In genomic region chr21:36966066-36966845, GRCh38 we compare ENCODE assay signal across 8 cellular contexts. TPM values are rescaled to one million over a fixed set of nuclear protein-coding genes. Genes with fewer than 3 reads are reported as not detected.
DNase-seq lines count a peak whose midpoint lies in the region; ATAC-seq, FAIRE-seq and TF ChIP-seq lines count a peak whose summit lies in the region.

Gene HLCS, minus strand, starts transcription at chr21:36966669. Its CDS starts 31 bp downstream, at chr21:36966638.

- no peaks in the 10 kb centered on the region for H3K79me2 ChIP-seq in neural progenitor cell (ENCODE audit: low read depth)

- H3K27ac ChIP-seq in HUES48 (ENCODE audit: low read depth, low read length) (peak within 1 kb of the TSS; percentile 64), Panc1 (ENCODE audit: low read length) (peak within 1 kb of the TSS; percentile 84), neural progenitor cell (no peak within 1 kb of the TSS)

- no peaks in the 10 kb centered on the region for H3K9me3 Mint-ChIP-seq in neural progenitor cell

- intact Hi-C loops in Panc1 (cut with micrococcal nuclease; ENCODE audit: unreplicated experiment), result no loop called here

- H3K36me3 Mint-ChIP-seq in neural progenitor cell, result peaks cover 10% of the 10 kb centered on the region

- TF ChIP-seq CTCF in D721Med (IDR thresholded peaks at IDR 0.05; ENCODE audit: insufficient read depth, missing control alignments) (no peak), Panc1 (IDR thresholded peaks at IDR 0.05) (no peak; the same call in 1 of the 2 replicates), fibroblast of mammary gland (conservative IDR thresholded peaks at IDR 0.05; ENCODE audit: control insufficient read depth, insufficient read depth, low read depth, low read length) (no peak), neural progenitor cell (IDR thresholded peaks at IDR 0.05) (peak; percentile 36), subcutaneous adipose tissue (IDR thresholded peaks at IDR 0.05; ENCODE audit: low read depth) (no peak)

- peak; percentile 66 for ATAC-seq in GM21367 (IDR thresholded peaks at IDR 0.05; ENCODE audit: unreplicated experiment)
- ATAC-seq in Panc1, result peak; percentile 96

- peak within 1 kb of the TSS; percentile 88 for H3K4me3 Mint-ChIP-seq in neural progenitor cell

- H2AFZ ChIP-seq in neural progenitor cell (replicated peaks), result peak within 1 kb of the TSS; percentile 98

- BruUV-seq in Panc1 (replicated peaks; lab: Mats Ljungman, UMichigan), result no TSS peak

- peak within 1 kb of the TSS; percentile 90 for H3K4me2 ChIP-seq in neural progenitor cell

- H3K4me1 Mint-ChIP-seq in neural progenitor cell, result peaks cover 15% of the 10 kb centered on the region

- no peaks in the 10 kb centered on the region for H4K20me1 ChIP-seq in neural progenitor cell (ENCODE audit: low read depth)

- peak within 1 kb of the TSS; percentile 75 for H3K9ac ChIP-seq in HUES48 (ENCODE audit: low read depth, low read length)
- no peak within 1 kb of the TSS for H3K9ac ChIP-seq in neural progenitor cell

- CTCF ChIA-PET in Panc1 (lab: Charles Lee), result interaction anchor here (0.6 to 1.1 kb wide), 2 partner anchors 18 to 208 kb away, joined by 4 to 11 read pairs; no protein-coding TSS in a partner anchor

- H3K4me1 ChIP-seq in HUES48 (ENCODE audit: control insufficient read depth, insufficient read depth, low read length), result 0 out of 2 replicates have a peak, but pooled peaks cover 3% of the 10 kb centered on the region
- peaks cover 11% of the 10 kb centered on the region for H3K4me1 ChIP-seq in Panc1 (ENCODE audit: control insufficient read depth, insufficient read depth, low read length)
- H3K4me1 ChIP-seq in neural progenitor cell, result no peaks in the 10 kb centered on the region

- H3K27me3 ChIP-seq in HUES48 (ENCODE audit: control insufficient read depth, insufficient read depth, low read length), result no peaks in the 10 kb centered on the region; the same call in 1 of the 2 replicates
- no peaks in the 10 kb centered on the region for H3K27me3 ChIP-seq in Panc1 (ENCODE audit: control insufficient read depth, insufficient read depth, low read length)
- no peaks in the 10 kb centered on the region for H3K27me3 ChIP-seq in neural progenitor cell

- DNase-seq in D721Med (ENCODE audit: insufficient read length, low spot score) (peak; percentile 39), Panc1 (ENCODE audit: low read depth, low spot score) (no peak), activated T-helper 1 cell treated with Interleukin-2 at 50 U/mL for 16 hours (ENCODE audit: low read depth) (peak; percentile 67), fibroblast of mammary gland (ENCODE audit: low read depth) (peak; percentile 27), neural progenitor cell (ENCODE audit: low spot score) (peak; percentile 87)

- no peak for FAIRE-seq in D721Med (lab: Jason Lieb, UNC)

- in situ Hi-C loops in Panc1 (cut with HindIII; ENCODE audit: low pct_unique_long_range_greater_than_20kb, low sequenced_read_pairs), result no loop called here

- H3K9me3 ChIP-seq in HUES48 (ENCODE audit: control insufficient read depth, insufficient read depth, low read length) (no peaks in the 10 kb centered on the region), Panc1 (ENCODE audit: control insufficient read depth, insufficient read depth, low read depth, low read length) (no peaks in the 10 kb centered on the region), neural progenitor cell (ENCODE audit: low read depth) (no peaks in the 10 kb centered on the region)

- H3K36me3 ChIP-seq in HUES48 (ENCODE audit: control insufficient read depth, insufficient read depth, low read length) (0 out of 2 replicates have a peak, but pooled peaks cover 6% of the 10 kb centered on the region), Panc1 (ENCODE audit: control insufficient read depth, insufficient read depth, low read length) (no peaks in the 10 kb centered on the region), neural progenitor cell (no peaks in the 10 kb centered on the region)

- H3K27ac Mint-ChIP-seq in neural progenitor cell, result peak within 1 kb of the TSS; percentile 75

- H3K4me3 ChIP-seq in HUES48 (ENCODE audit: low read depth, low read length) (peak within 1 kb of the TSS; percentile 80), Panc1 (ENCODE audit: low read depth in 2 of 2, low read length in 2 of 2) (peak within 1 kb of the TSS; percentile 59 to 64), fibroblast of mammary gland (ENCODE audit: control insufficient read depth, low read depth, low read length) (peak within 1 kb of the TSS; percentile 68), neural progenitor cell (peak within 1 kb of the TSS; percentile 94)

- peaks cover 3% of the 10 kb centered on the region for H3K27me3 Mint-ChIP-seq in neural progenitor cell (ENCODE audit: insufficient read depth, low read depth)

- POLR2A ChIA-PET in Panc1 (lab: Charles Lee), result interaction anchor here (0.5 to 0.6 kb wide), 3 partner anchors 40 to 116 kb away, joined by 3 to 7 read pairs (median 4); partner anchors contain the start of gene RIPPLY3

- H3F3A ChIP-seq in neural progenitor cell (ENCODE audit: low read depth), result peaks cover 28% of the 10 kb centered on the region

RNA-seq across cellular contexts. Expression of gene HLCS, which starts in this region (rescaled TPM):
- total RNA-seq in Panc1 (2021; ENCODE audit: unreplicated experiment) (15.3 TPM), neural progenitor cell (ENCODE audit: low replicate concordance) (20.4 and 25.0 TPM in 2 replicates), subcutaneous adipose tissue (10 to 100 TPM; 14.6 to 30.3 (median 23.7) TPM)
- polyA plus RNA-seq in Panc1 (2012; ENCODE audit: insufficient read length), result 10.5 TPM
